Comparison of ENCODE assay signal across 14 cellular contexts in genomic region chr17:50132104-50132794, GRCh38. TPM values are rescaled to one million over a fixed set of nuclear protein-coding genes. Genes with fewer than 3 reads are reported as not detected.
A peak's percentile ranks its signal among the peaks of the same experiment; 100 is the strongest.
DNase-seq lines count a peak whose midpoint lies in the region; ATAC-seq, FAIRE-seq and TF ChIP-seq lines count a peak whose summit lies in the region.
"Had no signal": no experiment of that assay in that cellular context is flagged by ENCODE, and none has a peak within 500 bp of the region (broad histone marks: within the 10 kb centered on the region; RNA-seq: fewer than 3 reads in every experiment).

No MANE protein-coding gene starts in this region.

- POLR2A ChIA-PET in activated CD4-positive, alpha-beta T cell treated with anti-CD3 and anti-CD28 coated beads, Interleukin-2, amount 10 ng/mL, durations not matched to agents 7 days and 5 days (lab: Charles Lee) = no interaction called here
- POLR2A ChIA-PET in RWPE1 (lab: Yijun Ruan, JAX; ENCODE audit: low non-redundant PET) (interaction anchor here (0.5 kb wide), 1 partner anchor 18 kb away, joined by 4 read pairs; the partner anchor contains the start of gene PPP1R9B), endothelial cell of umbilical vein (lab: Charles Lee) (no interaction called here)

- H3K4me3 Mint-ChIP-seq in activated CD4-positive, alpha-beta T cell treated with anti-CD3 and anti-CD28 coated beads, Interleukin-2, amount 10 ng/mL, durations not matched to agents 7 days and 5 days = no peak overlapping the region
- H3K4me3 Mint-ChIP-seq in stimulated activated effector memory CD8-positive, alpha-beta T cell treated with anti-CD3 and anti-CD28 coated beads, Interleukin-12 subunit alpha, Interleukin-12 subunit beta, amount 100 ng/mL, for 72 hours = no peak overlapping the region

- no peak overlapping the region for H3K4me3 ChIP-seq in endothelial cell of umbilical vein (replicated peaks in 1 of 3; ENCODE audit: insufficient read depth in 1 of 3, low read depth in 1 of 3, low read length in 3 of 3)

- H3K27ac ChIP-seq in RWPE1 (peak overlapping the region; percentile 76), endothelial cell of umbilical vein (ENCODE audit: insufficient read depth, low read depth, low read length) (no peak overlapping the region)

- H3K4me2 ChIP-seq in endothelial cell of umbilical vein (ENCODE audit: insufficient read depth, low read length) = no peak overlapping the region

- no peaks in the 10 kb centered on the region for H3K9me3 Mint-ChIP-seq in activated CD4-positive, alpha-beta T cell treated with anti-CD3 and anti-CD28 coated beads, Interleukin-2, amount 10 ng/mL, durations not matched to agents 7 days and 5 days
- H3K9me3 Mint-ChIP-seq in stimulated activated effector memory CD8-positive, alpha-beta T cell treated with anti-CD3 and anti-CD28 coated beads, Interleukin-12 subunit alpha, Interleukin-12 subunit beta, amount 100 ng/mL, for 72 hours = no peaks in the 10 kb centered on the region

- FAIRE-seq in endothelial cell of umbilical vein (lab: Jason Lieb, UNC) = no peak
- FAIRE-seq: colon had no signal

- dilution Hi-C loops in endothelial cell of umbilical vein (cut with MboI; ENCODE audit: extremely low pct_ligation_motif_present, low sequenced_read_pairs) = no loop called here

- intact Hi-C loops in endothelial cell of umbilical vein (cut with micrococcal nuclease) = no loop called here

- H3K4me1 ChIP-seq in endothelial cell of umbilical vein (ENCODE audit: control insufficient read depth, extremely low read depth, insufficient read depth, low read length) = peaks cover 19% of the 10 kb centered on the region

- peaks cover 30% of the 10 kb centered on the region for H3K27me3 Mint-ChIP-seq in activated CD4-positive, alpha-beta T cell treated with anti-CD3 and anti-CD28 coated beads, Interleukin-2, amount 10 ng/mL, durations not matched to agents 7 days and 5 days

- H3K27me3 ChIP-seq in endothelial cell of umbilical vein (ENCODE audit: control insufficient read depth in 2 of 2, insufficient read depth in 2 of 2, low read length in 2 of 2) = no peaks in the 10 kb centered on the region

- H3K9me1 ChIP-seq in endothelial cell of umbilical vein (replicated peaks; ENCODE audit: control insufficient read depth, extremely low read depth, insufficient read depth, low read length) = no peaks in the 10 kb centered on the region

- BruUV-seq in endothelial cell of umbilical vein (replicated peaks; lab: Mats Ljungman, UMichigan) = no TSS peak

- CTCF ChIA-PET in activated CD4-positive, alpha-beta T cell treated with anti-CD3 and anti-CD28 coated beads, Interleukin-2, amount 10 ng/mL, durations not matched to agents 7 days and 5 days (lab: Charles Lee) = interaction anchor here (1.6 to 3.1 kb wide), 3 partner anchors 14 to 38 kb away, joined by 5 to 17 read pairs (median 7); partner anchors contain the start of gene PDK2
- CTCF ChIA-PET in RWPE1 (lab: Yijun Ruan, JAX) (interaction anchor here (0.6 kb wide), 1 partner anchor 390 kb away, joined by 3 read pairs; no protein-coding TSS in a partner anchor), endothelial cell of umbilical vein (lab: Charles Lee) (interaction anchor here (0.9 to 3.7 kb wide), 11 partner anchors 8 to 66 kb away, joined by 3 to 37 read pairs (median 3); no protein-coding TSS in a partner anchor)

- no peaks in the 10 kb centered on the region for H3K9me3 ChIP-seq in endothelial cell of umbilical vein (replicated peaks; ENCODE audit: control insufficient read depth, insufficient read depth, low read length)

- DNase-seq in activated CD4-positive, alpha-beta T cell treated with anti-CD3 and anti-CD28 coated beads, Interleukin-2, amount 10 ng/mL, durations not matched to agents 7 days and 5 days = no peak
- DNase-seq in activated CD4-positive, alpha-beta T cell treated with anti-CD3 and anti-CD28 coated beads for 48 hours = no peak
- DNase-seq in RWPE1 (ENCODE audit: low spot score) (no peak), endothelial cell of umbilical vein (ENCODE audit: low read depth, low spot score) (no peak), ACHN (no peak), SHP77 treated with DMSO at 0.1 percent for 48 hours (lab: John Stamatoyannopoulos, UW) (no peak)
- no peak for DNase-seq in stimulated activated effector memory CD8-positive, alpha-beta T cell treated with anti-CD3 and anti-CD28 coated beads, Interleukin-12 subunit alpha, Interleukin-12 subunit beta, amount 100 ng/mL, for 72 hours (ENCODE audit: low spot score in 2 of 2)
- DNase-seq: activated CD4-positive, alpha-beta T cell treated with anti-CD3 and anti-CD28 coated beads for 4 hours; activated naive CD4-positive, alpha-beta T cell treated with anti-CD3 and anti-CD28 coated beads, Interleukin-2, amount 50 U/mL, for 16 hours; DMS79; NK-92 treated with Interleukin-12 subunit alpha and Interleukin-12 subunit beta, amount 100 ng/mL, for 24 hours had no signal

- peaks cover 1 to 28% of the 10 kb centered on the region in 2 experiments for H3K36me3 ChIP-seq in endothelial cell of umbilical vein (ENCODE audit: control insufficient read depth in 2 of 2, extremely low read depth in 1 of 2, insufficient read depth in 2 of 2, low read length in 2 of 2)

- in situ Hi-C loops in ACHN (cut with HindIII; ENCODE audit: low pct_ligation_motif_present, low pct_unique_long_range_greater_than_20kb, low sequenced_read_pairs) = no loop called here

- TF ChIP-seq POLR2A in endothelial cell of umbilical vein (IDR thresholded peaks at IDR 0.05; ENCODE audit: low read depth, low read length) = peak; percentile 37

- no peak overlapping the region for H3K9ac ChIP-seq in endothelial cell of umbilical vein (replicated peaks; ENCODE audit: extremely low read depth, insufficient read depth, low read length)

- TF ChIP-seq CTCF in RWPE1 (conservative IDR thresholded peaks at IDR 0.05; ENCODE audit: low read depth) (no peak), endothelial cell of umbilical vein (IDR thresholded peaks at IDR 0.05; ENCODE audit: extremely low read depth in 1 of 2, insufficient read depth in 1 of 2, low read depth in 1 of 2, low read length in 2 of 2) (no peak)

- no peak overlapping the region for H2AFZ ChIP-seq in endothelial cell of umbilical vein (ENCODE audit: low read depth, low read length)

- H3K4me1 Mint-ChIP-seq in activated CD4-positive, alpha-beta T cell treated with anti-CD3 and anti-CD28 coated beads, Interleukin-2, amount 10 ng/mL, durations not matched to agents 7 days and 5 days = peaks cover 25% of the 10 kb centered on the region
- peaks cover 52% of the 10 kb centered on the region for H3K4me1 Mint-ChIP-seq in stimulated activated effector memory CD8-positive, alpha-beta T cell treated with anti-CD3 and anti-CD28 coated beads, Interleukin-12 subunit alpha, Interleukin-12 subunit beta, amount 100 ng/mL, for 72 hours

- no peaks in the 10 kb centered on the region for H4K20me1 ChIP-seq in endothelial cell of umbilical vein (replicated peaks; ENCODE audit: control insufficient read depth, extremely low read depth, insufficient read depth, low read length)

- H3K27ac Mint-ChIP-seq in activated CD4-positive, alpha-beta T cell treated with anti-CD3 and anti-CD28 coated beads, Interleukin-2, amount 10 ng/mL, durations not matched to agents 7 days and 5 days = peak overlapping the region; percentile 10
- H3K27ac Mint-ChIP-seq in stimulated activated effector memory CD8-positive, alpha-beta T cell treated with anti-CD3 and anti-CD28 coated beads, Interleukin-12 subunit alpha, Interleukin-12 subunit beta, amount 100 ng/mL, for 72 hours = peak overlapping the region; percentile 88

- no peaks in the 10 kb centered on the region for H3K79me2 ChIP-seq in endothelial cell of umbilical vein (ENCODE audit: control insufficient read depth, insufficient read depth, low read length)

- H3K36me3 Mint-ChIP-seq in activated CD4-positive, alpha-beta T cell treated with anti-CD3 and anti-CD28 coated beads, Interleukin-2, amount 10 ng/mL, durations not matched to agents 7 days and 5 days (ENCODE audit: low read depth) = peaks cover 30% of the 10 kb centered on the region
- peaks cover 63% of the 10 kb centered on the region for H3K36me3 Mint-ChIP-seq in stimulated activated effector memory CD8-positive, alpha-beta T cell treated with anti-CD3 and anti-CD28 coated beads, Interleukin-12 subunit alpha, Interleukin-12 subunit beta, amount 100 ng/mL, for 72 hours

- no peak for ATAC-seq in stimulated activated effector memory CD8-positive, alpha-beta T cell treated with anti-CD3 and anti-CD28 coated beads, Interleukin-12 subunit alpha, Interleukin-12 subunit beta, amount 100 ng/mL, for 72 hours
- ATAC-seq in GM21737 (IDR thresholded peaks at IDR 0.05; ENCODE audit: unreplicated experiment) = no peak

RNA-seq across cellular contexts. Expression of gene SAMD14, which starts 2.3 kb away (rescaled TPM):
- under 1 TPM; 0.07 to 0.23 TPM for total RNA-seq in activated CD4-positive, alpha-beta T cell treated with anti-CD3 and anti-CD28 coated beads, Interleukin-2, amount 10 ng/mL, durations not matched to agents 7 days and 5 days
- total RNA-seq in endothelial cell of umbilical vein = 15.6 and 16.1 TPM in 2 replicates
- polyA plus RNA-seq in endothelial cell of umbilical vein = 6.8 and 9.6 TPM in 2 replicates
- polyA plus RNA-seq in endothelial cell of umbilical vein (2011; cell fraction: cytosol; rRNA removed) = 3.5 and 5.3 TPM in 2 replicates
- polyA plus RNA-seq in endothelial cell of umbilical vein (2011; cell fraction: nucleus; rRNA removed) = 18.2 and 24.4 TPM in 2 replicates
- polyA plus RNA-seq in endothelial cell of umbilical vein (2012) = 6.7 and 12.8 TPM in 2 replicates
- 5.2 and 7.0 TPM in 2 replicates for polyA minus RNA-seq in endothelial cell of umbilical vein
- not detected for polyA minus RNA-seq in endothelial cell of umbilical vein (2011; cell fraction: cytosol; rRNA and poly(A)+ RNA removed)
- polyA minus RNA-seq in endothelial cell of umbilical vein (2011; cell fraction: nucleus; rRNA and poly(A)+ RNA removed) = 5.3 and 9.3 TPM in 2 replicates

RNA-seq across cellular contexts. Expression of gene PPP1R9B, which starts 18.2 kb away (rescaled TPM):
- 100 to 1,000 TPM; 110 to 117 TPM for total RNA-seq in activated CD4-positive, alpha-beta T cell treated with anti-CD3 and anti-CD28 coated beads, Interleukin-2, amount 10 ng/mL, durations not matched to agents 7 days and 5 days
- 58.3 and 60.2 TPM in 2 replicates for total RNA-seq in endothelial cell of umbilical vein
- polyA plus RNA-seq in endothelial cell of umbilical vein = 17.7 and 20.1 TPM in 2 replicates
- 16.0 and 16.9 TPM in 2 replicates for polyA plus RNA-seq in endothelial cell of umbilical vein (2011; cell fraction: cytosol; rRNA removed)
- 34.5 and 47.2 TPM in 2 replicates for polyA plus RNA-seq in endothelial cell of umbilical vein (2011; cell fraction: nucleus; rRNA removed)
- polyA plus RNA-seq in endothelial cell of umbilical vein (2012) = 29.3 and 35.0 TPM in 2 replicates
- 19.7 and 28.9 TPM in 2 replicates for polyA minus RNA-seq in endothelial cell of umbilical vein
- polyA minus RNA-seq in endothelial cell of umbilical vein (2011; cell fraction: cytosol; rRNA and poly(A)+ RNA removed) = 23.5 TPM
- polyA minus RNA-seq in endothelial cell of umbilical vein (2011; cell fraction: nucleus; rRNA and poly(A)+ RNA removed) = 7.6 and 14.2 TPM in 2 replicates

RNA-seq across cellular contexts. Expression of gene SGCA, which starts 33.6 kb away (rescaled TPM):
- total RNA-seq in activated CD4-positive, alpha-beta T cell treated with anti-CD3 and anti-CD28 coated beads, Interleukin-2, amount 10 ng/mL, durations not matched to agents 7 days and 5 days = not detected
- total RNA-seq in endothelial cell of umbilical vein = not detected in 2 replicates
- polyA plus RNA-seq in endothelial cell of umbilical vein = not detected in 2 replicates
- polyA plus RNA-seq in endothelial cell of umbilical vein (2011; cell fraction: cytosol; rRNA removed) = not detected in 2 replicates
- not detected in 2 replicates for polyA plus RNA-seq in endothelial cell of umbilical vein (2011; cell fraction: nucleus; rRNA removed)
- polyA plus RNA-seq in endothelial cell of umbilical vein (2012) = not detected in 2 replicates
- not detected in 2 replicates for polyA minus RNA-seq in endothelial cell of umbilical vein
- not detected for polyA minus RNA-seq in endothelial cell of umbilical vein (2011; cell fraction: cytosol; rRNA and poly(A)+ RNA removed)
- polyA minus RNA-seq in endothelial cell of umbilical vein (2011; cell fraction: nucleus; rRNA and poly(A)+ RNA removed) = not detected in 2 replicates
- total RNA-seq: fibroblast of villous mesenchyme had no signal

RNA-seq across cellular contexts. Expression of gene PDK2, which starts 37.1 kb away (rescaled TPM):
- 10 to 100 TPM; 29.4 to 31.3 TPM for total RNA-seq in activated CD4-positive, alpha-beta T cell treated with anti-CD3 and anti-CD28 coated beads, Interleukin-2, amount 10 ng/mL, durations not matched to agents 7 days and 5 days
- 17.4 and 21.3 TPM in 2 replicates for total RNA-seq in endothelial cell of umbilical vein
- 114 and 142 TPM in 2 replicates for polyA plus RNA-seq in endothelial cell of umbilical vein
- 55.0 and 58.8 TPM in 2 replicates for polyA plus RNA-seq in endothelial cell of umbilical vein (2011; cell fraction: cytosol; rRNA removed)
- polyA plus RNA-seq in endothelial cell of umbilical vein (2011; cell fraction: nucleus; rRNA removed) = 35.9 and 46.0 TPM in 2 replicates
- polyA plus RNA-seq in endothelial cell of umbilical vein (2012) = 18.9 and 24.0 TPM in 2 replicates
- polyA minus RNA-seq in endothelial cell of umbilical vein = 45.9 and 79.9 TPM in 2 replicates
- 43.0 TPM for polyA minus RNA-seq in endothelial cell of umbilical vein (2011; cell fraction: cytosol; rRNA and poly(A)+ RNA removed)
- 26.8 and 33.9 TPM in 2 replicates for polyA minus RNA-seq in endothelial cell of umbilical vein (2011; cell fraction: nucleus; rRNA and poly(A)+ RNA removed)

Comparison
In these comparisons a context has a peak if more than half of its experiments do, and no peak if none do; other contexts are left out.
1. RNA of gene SAMD14, which starts 2.3 kb away (total RNA-seq): 15.6 to 16.1 TPM in endothelial cell of umbilical vein; 0.07 to 0.23 TPM in activated CD4-positive, alpha-beta T cell treated with anti-CD3 and anti-CD28 coated beads, Interleukin-2, amount 10 ng/mL, durations not matched to agents 7 days and 5 days; every median in the first group is over 10 times any median in the second.